9 cellular contexts compared by ENCODE assay signal in genomic region chrX:16892504-16893362, GRCh38. TPM values are rescaled to one million over a fixed set of nuclear protein-coding genes. Genes with fewer than 3 reads are reported as not detected.
DNase-seq lines count a peak whose midpoint lies in the region; ATAC-seq and TF ChIP-seq lines count a peak whose summit lies in the region.
"Had no signal": no experiment of that assay in that cellular context is flagged by ENCODE, and none has a peak within 500 bp of the region (broad histone marks: within the 10 kb centered on the region; RNA-seq: fewer than 3 reads in every experiment).

No MANE protein-coding gene starts in this region.

- no peaks in the 10 kb centered on the region for H3K36me3 Mint-ChIP-seq in activated T-cell treated with anti-CD3 and anti-CD28 coated beads, Interleukin-2, amount 50 U/mL, for 24 hours (ENCODE audit: low read depth)
- H3K36me3 Mint-ChIP-seq in nephron (ENCODE audit: low read depth), result no peaks in the 10 kb centered on the region

- no peaks in the 10 kb centered on the region for H3K27me3 ChIP-seq in fibroblast of lung (ENCODE audit: control insufficient read depth, insufficient read depth, low read length)

- H3K27me3 Mint-ChIP-seq in activated T-cell treated with anti-CD3 and anti-CD28 coated beads, Interleukin-2, amount 50 U/mL, for 24 hours, result peaks cover 62% of the 10 kb centered on the region
- H3K27me3 Mint-ChIP-seq in nephron (ENCODE audit: low read depth), result peaks cover 4% of the 10 kb centered on the region

- H3K9me3 Mint-ChIP-seq in activated T-cell treated with anti-CD3 and anti-CD28 coated beads, Interleukin-2, amount 50 U/mL, for 24 hours, result no peaks in the 10 kb centered on the region
- no peaks in the 10 kb centered on the region for H3K9me3 Mint-ChIP-seq in nephron
- H3K9me3 Mint-ChIP-seq: T-helper 1 cell treated with Interleukin-12 subunit alpha and Interleukin-12 subunit beta and Interleukin-4 antibody, amounts not matched to agents 30 μg/mL and 1 μg/mL, for 36 hours had no signal

- peak overlapping the region; percentile 23 for H3K4me2 ChIP-seq in fibroblast of lung (ENCODE audit: extremely low read depth, insufficient read depth, low read length)

- no peak overlapping the region for H3K9ac ChIP-seq in fibroblast of lung (ENCODE audit: insufficient read depth, low read length)

- no peak overlapping the region for H3K27ac ChIP-seq in fibroblast of lung (ENCODE audit: insufficient read depth, low read length)

- H3K4me3 ChIP-seq in LNCaP clone FGC (ENCODE audit: low read depth, low read length), result no peak overlapping the region
- no peak overlapping the region for H3K4me3 ChIP-seq in fibroblast of lung (replicated peaks in 1 of 4; ENCODE audit: control extremely low read depth in 1 of 4, insufficient read depth in 1 of 4, low read depth in 3 of 4, low read length in 4 of 4)

- H3K4me1 Mint-ChIP-seq in activated T-cell treated with anti-CD3 and anti-CD28 coated beads, Interleukin-2, amount 50 U/mL, for 24 hours (ENCODE audit: low read depth), result peaks cover 15% of the 10 kb centered on the region
- H3K4me1 Mint-ChIP-seq in nephron, result peaks cover 7% of the 10 kb centered on the region

- H3K36me3 ChIP-seq in fibroblast of lung (ENCODE audit: control insufficient read depth, insufficient read depth, low read length), result no peaks in the 10 kb centered on the region

- TF ChIP-seq CTCF in LNCaP clone FGC (IDR thresholded peaks at IDR 0.05; ENCODE audit: control insufficient read depth, extremely low read depth, insufficient read depth), result peak; percentile 74
- peak; percentile 76 to 84 for TF ChIP-seq CTCF in fibroblast of lung (conservative IDR thresholded peaks at IDR 0.05 in 1 of 2, IDR thresholded peaks at IDR 0.05 in 1 of 2; ENCODE audit: low read depth in 1 of 2, low read length in 2 of 2)
- peak; percentile 92 to 94 (median 92) for TF ChIP-seq CTCF in nephron (IDR thresholded peaks at IDR 0.05; ENCODE audit: unreplicated experiment in 3 of 3)

- ATAC-seq in GM21447 (IDR thresholded peaks at IDR 0.05; ENCODE audit: unreplicated experiment), result peak; percentile 77

- H2AFZ ChIP-seq in fibroblast of lung (ENCODE audit: low read length), result peak overlapping the region; percentile 49

- DNase-seq in COLO829 (ENCODE audit: low spot score) (peak; percentile 65), LNCaP clone FGC (ENCODE audit: low read depth) (peak; percentile 53), OCI-M2 (lab: John Stamatoyannopoulos, UW; ENCODE audit: unreplicated experiment) (peak; percentile 82), fibroblast of lung (ENCODE audit: low read depth in 2 of 2) (peak; percentile 73 to 84), ureter (ENCODE audit: low spot score) (peak; percentile 76)
- peak; percentile 60 for DNase-seq in activated T-cell treated with anti-CD3 and anti-CD28 coated beads, Interleukin-2, amount 50 U/mL, for 24 hours

- no peaks in the 10 kb centered on the region for H4K20me1 ChIP-seq in fibroblast of lung (ENCODE audit: control insufficient read depth, extremely low read depth, insufficient read depth, low read length)

- no peak overlapping the region for H3K4me3 Mint-ChIP-seq in activated T-cell treated with anti-CD3 and anti-CD28 coated beads, Interleukin-2, amount 50 U/mL, for 24 hours
- no peak overlapping the region for H3K4me3 Mint-ChIP-seq in nephron
- H3K4me3 Mint-ChIP-seq: T-helper 1 cell treated with Interleukin-12 subunit alpha and Interleukin-12 subunit beta and Interleukin-4 antibody, amounts not matched to agents 30 μg/mL and 1 μg/mL, for 36 hours had no signal

- H3K9me3 ChIP-seq in fibroblast of lung (ENCODE audit: control insufficient read depth, insufficient read depth, low read depth, low read length), result no peaks in the 10 kb centered on the region

- no peaks in the 10 kb centered on the region for H3K79me2 ChIP-seq in fibroblast of lung (ENCODE audit: control insufficient read depth, insufficient read depth, low read length)

- no peaks in the 10 kb centered on the region for H3K4me1 ChIP-seq in fibroblast of lung (ENCODE audit: control insufficient read depth, extremely low read depth, insufficient read depth, low read length)

- no peak overlapping the region for H3K27ac Mint-ChIP-seq in activated T-cell treated with anti-CD3 and anti-CD28 coated beads, Interleukin-2, amount 50 U/mL, for 24 hours
- H3K27ac Mint-ChIP-seq in nephron, result peak overlapping the region; percentile 24 to 31 (median 26)
- H3K27ac Mint-ChIP-seq: T-helper 1 cell treated with Interleukin-12 subunit alpha and Interleukin-12 subunit beta and Interleukin-4 antibody, amounts not matched to agents 30 μg/mL and 1 μg/mL, for 36 hours had no signal

RNA-seq across cellular contexts. Expression of gene RBBP7, which starts 22.6 kb away (rescaled TPM):
- total RNA-seq in fibroblast of lung (142 and 174 TPM in 2 replicates), ureter (133 TPM)
- 149 and 213 TPM in 2 replicates for polyA plus RNA-seq in fibroblast of lung
- 123 and 213 TPM in 2 replicates for polyA plus RNA-seq in fibroblast of lung (2012)
- polyA minus RNA-seq in fibroblast of lung (ENCODE audit: low replicate concordance), result 102 and 125 TPM in 2 replicates

RNA-seq across cellular contexts. Expression of gene REPS2, which starts 53.7 kb away (rescaled TPM):
- total RNA-seq in fibroblast of lung (0.50 and 0.77 TPM in 2 replicates), ureter (24.3 TPM)
- 0.27 and 0.33 TPM in 2 replicates for polyA plus RNA-seq in fibroblast of lung
- 0.17 and 0.27 TPM in 2 replicates for polyA plus RNA-seq in fibroblast of lung (2012)
- 0.07 and 0.51 TPM in 2 replicates for polyA minus RNA-seq in fibroblast of lung (ENCODE audit: low replicate concordance)

Comparison
In these comparisons a context has a peak if more than half of its experiments do, and no peak if none do; other contexts are left out.
1. RNA of gene REPS2, which starts 53.7 kb away (total RNA-seq): 24.3 TPM in ureter (single experiment); 0.50 to 0.77 TPM in fibroblast of lung; every median in the first group is over 10 times any median in the second.
2. Peak in every context shown above with its lines, with median percentiles within 50 percentile points of each other: DNase-seq and CTCF ChIP-seq.